In genomic region chr12:89514751-89515150, GRCh38 we compare ENCODE assay signal across 11 cellular contexts. TPM values are rescaled to one million over a fixed set of nuclear protein-coding genes. Genes with fewer than 3 reads are reported as not detected.
A peak's percentile ranks its signal among the peaks of the same experiment; 100 is the strongest.
DNase-seq lines count a peak whose midpoint lies in the region; ATAC-seq and TF ChIP-seq lines count a peak whose summit lies in the region.
"Had no signal": no experiment of that assay in that cellular context is flagged by ENCODE, and none has a peak within 500 bp of the region (broad histone marks: within the 10 kb centered on the region; RNA-seq: fewer than 3 reads in every experiment).

No MANE protein-coding gene starts in this region.

- TF ChIP-seq POLR2A in GM18505 (IDR thresholded peaks at IDR 0.05; ENCODE audit: borderline replicate concordance, extremely low read depth, insufficient read depth, insufficient read length): no peak
- no peak for TF ChIP-seq POLR2A in sigmoid colon (IDR thresholded peaks at IDR 0.05)
- TF ChIP-seq POLR2A in gastrocnemius medialis (IDR thresholded peaks at IDR 0.05): no peak

- H3K27ac ChIP-seq in sigmoid colon: no peak overlapping the region
- no peak overlapping the region for H3K27ac ChIP-seq in gastrocnemius medialis
- H3K27ac ChIP-seq: coronary artery, right lobe of liver had no signal

- 83 to 89% methylated on average over 1 of the region's 1 CpG for WGBS in sigmoid colon, 2 donors

- H3K9me3 ChIP-seq in sigmoid colon (no peaks in the 10 kb centered on the region), gastrocnemius medialis (no peaks in the 10 kb centered on the region)
- H3K9me3 ChIP-seq: right lobe of liver had no signal

- no peak for TF ChIP-seq EP300 in sigmoid colon (IDR thresholded peaks at IDR 0.05)

- H3K4me3 ChIP-seq in sigmoid colon (no peak overlapping the region), gastrocnemius medialis (no peak overlapping the region)
- H3K4me3 ChIP-seq: coronary artery, right lobe of liver had no signal

- H3K27me3 ChIP-seq in sigmoid colon (no peaks in the 10 kb centered on the region), gastrocnemius medialis (no peaks in the 10 kb centered on the region)
- H3K27me3 ChIP-seq: right lobe of liver had no signal

- H3K4me1 ChIP-seq in sigmoid colon (no peaks in the 10 kb centered on the region), gastrocnemius medialis (no peaks in the 10 kb centered on the region)
- H3K4me1 ChIP-seq: right lobe of liver had no signal

- ATAC-seq in GM18505 (IDR thresholded peaks at IDR 0.05; ENCODE audit: unreplicated experiment): peak; percentile 86
- ATAC-seq in GM21360 (IDR thresholded peaks at IDR 0.05; ENCODE audit: unreplicated experiment): peak; percentile 83
- ATAC-seq in HG03045 (IDR thresholded peaks at IDR 0.05; ENCODE audit: unreplicated experiment): peak; percentile 79
- no peak for ATAC-seq in gastrocnemius medialis

- H3K36me3 ChIP-seq in sigmoid colon: no peaks in the 10 kb centered on the region
- H3K36me3 ChIP-seq in gastrocnemius medialis: no peaks in the 10 kb centered on the region
- H3K36me3 ChIP-seq: right lobe of liver had no signal

- TF ChIP-seq CTCF in sigmoid colon (IDR thresholded peaks at IDR 0.05) (no peak), gastrocnemius medialis (IDR thresholded peaks at IDR 0.05 in 4 of 5, conservative IDR thresholded peaks at IDR 0.05 in 1 of 5) (no peak)

- peak; percentile 21 for DNase-seq in NOMO-1 treated with dmso at 0.1 percent for 144 hours (lab: John Stamatoyannopoulos, UW; ENCODE audit: unreplicated experiment)
- DNase-seq in sigmoid colon: no peak
- DNase-seq in NCI-H446 (lab: John Stamatoyannopoulos, UW): no peak
- DNase-seq in NCI-H1092 (lab: John Stamatoyannopoulos, UW): no peak
- DNase-seq in gastrocnemius medialis: no peak
- DNase-seq: CD4-positive, alpha-beta memory T cell; right lobe of liver had no signal

- intact Hi-C loops in sigmoid colon (cut with DNase I): no loop called here
- intact Hi-C loops in gastrocnemius medialis (cut with DNase I; ENCODE audit: low total_unique reads): no loop called here

- in situ Hi-C loops in gastrocnemius medialis (cut with MboI; ENCODE audit: low sequenced_read_pairs in 4 of 4): no loop called here

RNA-seq across cellular contexts. Expression of gene GALNT4, which starts 9.8 kb away (rescaled TPM):
- total RNA-seq in sigmoid colon (1 to 10 TPM; 3.4 to 4.8 (median 4.3) TPM), gastrocnemius medialis (1 to 10 TPM; 1.2 to 2.2 (median 1.7) TPM)
- polyA plus RNA-seq in sigmoid colon: 10 to 100 TPM in 1 of 3 donors, 1 to 10 TPM in 2; 3.6 to 14.6 (median 4.9) TPM

RNA-seq across cellular contexts. Expression of gene POC1B, which starts 11.1 kb away (rescaled TPM):
- total RNA-seq in sigmoid colon (10 to 100 TPM; 14.1 to 29.1 (median 26.0) TPM), gastrocnemius medialis (1 to 10 TPM; 7.3 to 8.9 (median 7.8) TPM)
- 10 to 100 TPM; 12.5 to 31.7 (median 28.8) TPM for polyA plus RNA-seq in sigmoid colon

Comparison
In these comparisons a context has a peak if more than half of its experiments do, and no peak if none do; other contexts are left out.
1. ATAC-seq: peak in GM18505 (single experiment), GM21360 (single experiment) and HG03045 (single experiment); none in gastrocnemius medialis (0 of 2).